In genomic region chr1:61043010-61043820, GRCh38 we compare ENCODE assay signal across 8 cellular contexts. TPM values are rescaled to one million over a fixed set of nuclear protein-coding genes. Genes with fewer than 3 reads are reported as not detected.
A peak's percentile ranks its signal among the peaks of the same experiment; 100 is the strongest.
DNase-seq lines count a peak whose midpoint lies in the region; ATAC-seq and TF ChIP-seq lines count a peak whose summit lies in the region.

No MANE protein-coding gene starts in this region.

- H3K4me2 ChIP-seq in PC-9: peak overlapping the region; percentile 96

- H3K9me3 Mint-ChIP-seq in nephron progenitor cell: no peaks in the 10 kb centered on the region

- H2AFZ ChIP-seq in PC-9: peak overlapping the region; percentile 93

- DNase-seq in PC-9 (peak; percentile 40 to 90), activated gamma-delta T cell (lab: John Stamatoyannopoulos, UW) (peak; percentile 61), fibroblast of villous mesenchyme (ENCODE audit: low read depth) (peak; percentile 80), nephron progenitor cell (peak; percentile 91), NCI-H345 treated with DMSO at 0.1 percent for 48 hours (lab: John Stamatoyannopoulos, UW; ENCODE audit: unreplicated experiment) (no peak)
- DNase-seq in stimulated activated naive CD4-positive, alpha-beta T cell treated with Interleukin-2 at 50 U/mL for 16 hours (lab: John Stamatoyannopoulos, UW): peak; percentile 77

- H3K27me3 ChIP-seq in PC-9 (ENCODE audit: insufficient read depth, low read depth): no peaks in the 10 kb centered on the region

- H3K4me3 ChIP-seq in GM12875 (ENCODE audit: low read depth, low read length) (no peak overlapping the region), PC-9 (peak overlapping the region; percentile 59), fibroblast of villous mesenchyme (ENCODE audit: low read depth, low read length) (peak overlapping the region; percentile 53)

- peaks cover 41% of the 10 kb centered on the region for H3K27me3 Mint-ChIP-seq in nephron progenitor cell (ENCODE audit: low read depth, poor library complexity)

- no peaks in the 10 kb centered on the region for H3K36me3 ChIP-seq in PC-9 (ENCODE audit: low read depth)

- no peaks in the 10 kb centered on the region for H3K9me3 ChIP-seq in PC-9 (ENCODE audit: insufficient read depth, low read depth)

- no peaks in the 10 kb centered on the region for H3K9me2 ChIP-seq in PC-9 (ENCODE audit: insufficient read depth)

- H3K36me3 Mint-ChIP-seq in nephron progenitor cell (ENCODE audit: low read depth): no peaks in the 10 kb centered on the region

- TF ChIP-seq CTCF in GM12875 (IDR thresholded peaks at IDR 0.05; ENCODE audit: borderline replicate concordance, insufficient read depth, low read depth, low read length): peak; percentile 67
- peak; percentile 81 for TF ChIP-seq CTCF in PC-9 (conservative IDR thresholded peaks at IDR 0.05)
- TF ChIP-seq CTCF in fibroblast of villous mesenchyme (IDR thresholded peaks at IDR 0.05; ENCODE audit: insufficient read depth, low read depth, low read length): peak; percentile 81
- TF ChIP-seq CTCF in nephron progenitor cell (IDR thresholded peaks at IDR 0.05): peak; percentile 77

- H3K4me1 Mint-ChIP-seq in nephron progenitor cell: peaks cover 6% of the 10 kb centered on the region

- no peaks in the 10 kb centered on the region for H4K20me1 ChIP-seq in PC-9 (ENCODE audit: insufficient read depth)

- ATAC-seq in HG03442 (IDR thresholded peaks at IDR 0.05; ENCODE audit: unreplicated experiment): peak; percentile 83

- no peaks in the 10 kb centered on the region for H3F3A ChIP-seq in PC-9 (ENCODE audit: insufficient read depth, low read depth)

- intact Hi-C loops in PC-9 (cut with micrococcal nuclease; ENCODE audit: unreplicated experiment): loop anchor here (1.0 to 10.0 kb wide), 5 partner anchors 195 to 1067 kb away; no protein-coding TSS in a partner anchor

- H3K4me3 Mint-ChIP-seq in nephron progenitor cell: peak overlapping the region; percentile 82

- no peaks in the 10 kb centered on the region for H3K79me2 ChIP-seq in PC-9 (ENCODE audit: low read depth)

- H3K4me1 ChIP-seq in PC-9 (replicated peaks; ENCODE audit: insufficient read depth): no peaks in the 10 kb centered on the region

- H3K27ac ChIP-seq in PC-9: no peak overlapping the region

- BruUV-seq in PC-9 (replicated peaks; lab: Mats Ljungman, UMichigan): no TSS peak

- POLR2A ChIA-PET in PC-9 (lab: Charles Lee; ENCODE audit: unreplicated experiment): interaction anchor here (0.6 kb wide), 1 partner anchor 352 kb away, joined by 9 read pairs; no protein-coding TSS in a partner anchor

- CTCF ChIA-PET in PC-9 (lab: Charles Lee): interaction anchor here (0.6 to 1.9 kb wide), 7 partner anchors 15 to 762 kb away, joined by 3 to 9 read pairs (median 7); no protein-coding TSS in a partner anchor

- H3K27ac Mint-ChIP-seq in nephron progenitor cell: no peak overlapping the region

RNA-seq across cellular contexts. Expression of gene NFIA, which starts 39.1 kb away (rescaled TPM):
- total RNA-seq in PC-9 (2021): 26.7 and 32.8 TPM in 2 replicates
- total RNA-seq in fibroblast of villous mesenchyme: 4.8 and 10.4 TPM in 2 replicates
